24 cellular contexts compared by ENCODE assay signal in genomic region chr3:24837601-24838000, GRCh38.
A peak's percentile ranks its signal among the peaks of the same experiment; 100 is the strongest.
DNase-seq lines count a peak whose midpoint lies in the region; ATAC-seq, FAIRE-seq and TF ChIP-seq lines count a peak whose summit lies in the region.
"Had no signal": no experiment of that assay in that cellular context is flagged by ENCODE, and none has a peak within 500 bp of the region (broad histone marks: within the 10 kb centered on the region; RNA-seq: fewer than 3 reads in every experiment).

No MANE protein-coding gene starts in this region.

- H3K4me1 Mint-ChIP-seq in nephron, result peaks cover 9% of the 10 kb centered on the region
- H3K4me1 Mint-ChIP-seq in CD14-positive monocyte, result no peaks in the 10 kb centered on the region
- H3K4me1 Mint-ChIP-seq: B cell had no signal

- TF ChIP-seq CTCF in endothelial cell of umbilical vein (IDR thresholded peaks at IDR 0.05; ENCODE audit: extremely low read depth in 1 of 2, insufficient read depth in 1 of 2, low read depth in 1 of 2, low read length in 2 of 2), result no peak
- TF ChIP-seq CTCF in nephron (IDR thresholded peaks at IDR 0.05; ENCODE audit: unreplicated experiment in 3 of 3), result no peak
- TF ChIP-seq CTCF in CD14-positive monocyte (IDR thresholded peaks at IDR 0.05), result no peak

- H3K9me3 Mint-ChIP-seq in nephron (no peaks in the 10 kb centered on the region), CD14-positive monocyte (peaks cover 0 to 2% (median 0%) of the 10 kb centered on the region in 7 donors)

- intact Hi-C loops in endothelial cell of umbilical vein (cut with micrococcal nuclease), result no loop called here
- intact Hi-C loops in CD14-positive monocyte (cut with micrococcal nuclease), result no loop called here

- dilution Hi-C loops in endothelial cell of umbilical vein (cut with MboI; ENCODE audit: extremely low pct_ligation_motif_present, low sequenced_read_pairs), result no loop called here

- ATAC-seq in GM19395 (IDR thresholded peaks at IDR 0.05; ENCODE audit: unreplicated experiment), result peak; percentile 48
- ATAC-seq in HG02938 (IDR thresholded peaks at IDR 0.05; ENCODE audit: unreplicated experiment), result peak; percentile 44
- ATAC-seq: GM12878, Panc1 had no signal

- no peaks in the 10 kb centered on the region for H4K20me1 ChIP-seq in endothelial cell of umbilical vein (replicated peaks; ENCODE audit: control insufficient read depth, extremely low read depth, insufficient read depth, low read length)

- peaks cover 0 to 7% of the 10 kb centered on the region in 2 experiments for H3K27me3 ChIP-seq in endothelial cell of umbilical vein (ENCODE audit: control insufficient read depth in 2 of 2, insufficient read depth in 2 of 2, low read length in 2 of 2)

- FAIRE-seq in endothelial cell of umbilical vein (lab: Jason Lieb, UNC), result peak; percentile 67
- FAIRE-seq: G401.6, GM12878, H54 had no signal

- H3K27ac ChIP-seq in endothelial cell of umbilical vein (ENCODE audit: insufficient read depth, low read depth, low read length), result no peak overlapping the region
- H3K27ac ChIP-seq: HL-60 had no signal

- POLR2A ChIA-PET in endothelial cell of umbilical vein (lab: Charles Lee), result no interaction called here

- no peak overlapping the region for H3K9ac ChIP-seq in endothelial cell of umbilical vein (replicated peaks; ENCODE audit: extremely low read depth, insufficient read depth, low read length)

- H3K27me3 Mint-ChIP-seq in nephron (ENCODE audit: low read depth), result peaks cover 10% of the 10 kb centered on the region
- peaks cover 0 to 4% (median 3%) of the 10 kb centered on the region in 3 donors for H3K27me3 Mint-ChIP-seq in CD14-positive monocyte (ENCODE audit: low read depth in 3 of 3)

- TF ChIP-seq POLR2A in endothelial cell of umbilical vein (IDR thresholded peaks at IDR 0.05; ENCODE audit: low read depth, low read length), result no peak

- H3K4me3 ChIP-seq in endothelial cell of umbilical vein (replicated peaks in 1 of 3; ENCODE audit: insufficient read depth in 1 of 3, low read depth in 1 of 3, low read length in 3 of 3), result no peak overlapping the region
- H3K4me3 ChIP-seq: GM12878 had no signal

- no TSS peak for BruUV-seq in endothelial cell of umbilical vein (replicated peaks; lab: Mats Ljungman, UMichigan)

- CTCF ChIA-PET in endothelial cell of umbilical vein (lab: Charles Lee), result no interaction called here

- H2AFZ ChIP-seq in endothelial cell of umbilical vein (ENCODE audit: low read depth, low read length), result no peak overlapping the region

- H3K79me2 ChIP-seq in endothelial cell of umbilical vein (ENCODE audit: control insufficient read depth, insufficient read depth, low read length), result no peaks in the 10 kb centered on the region

- H3K9me3 ChIP-seq in endothelial cell of umbilical vein (replicated peaks; ENCODE audit: control insufficient read depth, insufficient read depth, low read length), result no peaks in the 10 kb centered on the region

- H3K9me1 ChIP-seq in endothelial cell of umbilical vein (replicated peaks; ENCODE audit: control insufficient read depth, extremely low read depth, insufficient read depth, low read length), result no peaks in the 10 kb centered on the region

- H3K4me3 Mint-ChIP-seq in nephron (no peak overlapping the region), CD14-positive monocyte (no peak overlapping the region)
- H3K4me3 Mint-ChIP-seq: B cell had no signal

- DNase-seq in endothelial cell of umbilical vein (ENCODE audit: low read depth, low spot score) (peak; percentile 11), NOMO-1 treated with DMSO at 0.1 percent for 48 hours (lab: John Stamatoyannopoulos, UW; ENCODE audit: unreplicated experiment) (no peak), CD14-positive monocyte (ENCODE audit: low spot score) (no peak), DMS153 treated with DMSO at 0.1 percent for 48 hours (lab: John Stamatoyannopoulos, UW; ENCODE audit: unreplicated experiment) (no peak), DMS53 (lab: John Stamatoyannopoulos, UW) (no peak)
- DNase-seq: DMS153, NCI-H1048, NCI-H1417, NCI-H1694 treated with DMSO at 0.1 percent for 48 hours, NCI-H2081 treated with DMSO at 0.1 percent for 48 hours, NCI-H2171, NCI-H226, NCI-H510A, NCI-H69, SHP77 treated with DMSO at 0.1 percent for 48 hours had no signal

- H3K4me1 ChIP-seq in endothelial cell of umbilical vein (ENCODE audit: control insufficient read depth, extremely low read depth, insufficient read depth, low read length), result no peaks in the 10 kb centered on the region

- peak overlapping the region; percentile 5 for H3K4me2 ChIP-seq in endothelial cell of umbilical vein (ENCODE audit: insufficient read depth, low read length)

- H3K27ac Mint-ChIP-seq in nephron (peak overlapping the region; percentile 50 to 89 (median 85)), CD14-positive monocyte (no peak overlapping the region)
- H3K27ac Mint-ChIP-seq: B cell had no signal

- H3K36me3 ChIP-seq in endothelial cell of umbilical vein (ENCODE audit: control insufficient read depth in 2 of 2, extremely low read depth in 1 of 2, insufficient read depth in 2 of 2, low read length in 2 of 2), result no peaks in the 10 kb centered on the region

- H3K36me3 Mint-ChIP-seq in nephron (ENCODE audit: low read depth) (peaks cover 4% of the 10 kb centered on the region), CD14-positive monocyte (no peaks in the 10 kb centered on the region)

TF ChIP-seq in endothelial cell of umbilical vein, 7 proteins besides CTCF, POLR2A, EP300 and RAD21:
- TF ChIP-seq GATA2 (IDR thresholded peaks at IDR 0.05; ENCODE audit: insufficient read depth, insufficient read length, low read depth, low read length) (peak; percentile 37), EZH2 (IDR thresholded peaks at IDR 0.05; ENCODE audit: borderline replicate concordance, low read depth, low read length, severe bottlenecking) (no peak), FOS (IDR thresholded peaks at IDR 0.05; ENCODE audit: borderline replicate concordance, insufficient read depth, low read length) (peak; percentile 66)
- TF ChIP-seq, protein P1, sequence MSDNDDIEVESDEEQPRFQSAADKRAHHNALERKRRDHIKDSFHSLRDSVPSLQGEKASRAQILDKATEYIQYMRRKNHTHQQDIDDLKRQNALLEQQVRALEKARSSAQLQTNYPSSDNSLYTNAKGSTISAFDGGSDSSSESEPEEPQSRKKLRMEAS (IDR thresholded peaks at IDR 0.05; ENCODE audit: insufficient read depth, insufficient read length), result no peak

Comparison
In these comparisons a context has a peak if more than half of its experiments do, and no peak if none do; other contexts are left out.
1. H3K27ac Mint-ChIP-seq: peak in nephron (3 of 3); none in CD14-positive monocyte (0 of 7).